In genomic region chr7:47990592-47990991, GRCh38 we compare ENCODE assay signal across 1 cellular context.
TF ChIP-seq lines count a peak whose summit lies in the region.

No MANE protein-coding gene starts in this region.

TF ChIP-seq in GM23338, 12 proteins besides CTCF, POLR2A, EP300 and RAD21:
- TF ChIP-seq EZH2phosphoT487 (IDR thresholded peaks at IDR 0.05; ENCODE audit: unreplicated experiment) (no peak), REST (IDR thresholded peaks at IDR 0.05; ENCODE audit: unreplicated experiment) (no peak), ZNF462 (CRISPR knock-in tag; IDR thresholded peaks at IDR 0.05) (no peak), NANOG (IDR thresholded peaks at IDR 0.05; ENCODE audit: borderline replicate concordance) (no peak), CREB1 (CRISPR knock-in tag; IDR thresholded peaks at IDR 0.05; ENCODE audit: low read depth) (no peak), EZH2 (IDR thresholded peaks at IDR 0.05; ENCODE audit: low read depth, unreplicated experiment) (no peak)
